ENCODE assay signal across 8 cellular contexts in the genomic region with DNA sequence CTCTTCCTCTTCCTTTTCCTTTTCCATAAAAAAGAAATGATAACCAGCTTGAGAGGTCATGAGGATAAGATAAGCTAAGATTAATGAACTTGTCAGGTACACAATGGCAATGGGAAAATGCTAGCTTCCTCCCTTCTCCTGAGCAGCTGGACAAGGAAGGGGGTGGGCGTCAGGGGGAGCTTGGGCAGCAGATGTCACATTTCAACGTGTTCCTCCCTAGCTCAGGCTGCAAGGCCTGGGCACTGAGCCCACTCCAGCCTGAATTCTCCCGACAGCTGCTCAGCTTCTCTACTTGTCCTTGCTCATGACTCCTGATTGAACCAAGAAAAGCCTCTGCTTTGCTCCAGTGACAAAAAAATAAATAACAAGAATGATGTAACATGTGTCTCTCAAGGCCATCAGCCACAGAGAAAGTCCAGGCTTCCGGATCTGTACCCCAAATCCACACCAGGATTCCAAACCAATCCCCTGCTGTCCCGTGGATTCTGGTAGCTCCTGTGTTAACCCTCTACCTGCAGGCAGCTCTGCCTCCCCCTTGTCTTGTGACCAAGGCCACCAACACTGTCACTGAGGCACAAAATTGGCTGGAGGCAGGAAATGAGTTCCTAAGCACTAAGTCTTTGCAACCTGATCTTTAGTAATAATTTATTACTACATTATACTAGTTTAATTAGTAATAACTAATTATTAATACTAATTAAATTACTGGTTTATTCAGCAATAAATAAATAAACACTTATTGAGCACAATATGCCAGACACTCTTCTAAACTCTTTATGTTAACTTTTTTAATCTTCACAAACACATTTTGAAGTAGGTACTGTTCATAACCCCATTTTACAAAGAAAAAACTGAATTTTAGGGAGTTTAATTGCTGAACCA.
DNase-seq lines count a peak whose midpoint lies in the region; ATAC-seq and TF ChIP-seq lines count a peak whose summit lies in the region.
"Had no signal": no experiment of that assay in that cellular context is flagged by ENCODE, and none has a peak within 500 bp of the region (broad histone marks: within the 10 kb centered on the region; RNA-seq: fewer than 3 reads in every experiment).

No MANE protein-coding gene starts in this region.

- no peaks in the 10 kb centered on the region for H3K9me3 Mint-ChIP-seq in WTC11

- H3K36me3 ChIP-seq in thyroid gland: no peaks in the 10 kb centered on the region

- CTCF ChIA-PET in WTC11 (lab: Charles Lee): interaction anchor here (1.1 to 3.5 kb wide), 2 partner anchors 80 to 281 kb away, joined by 3 to 15 read pairs; no protein-coding TSS in a partner anchor

- TF ChIP-seq CTCF in WTC11 (IDR thresholded peaks at IDR 0.05): no peak
- TF ChIP-seq CTCF in thyroid gland (IDR thresholded peaks at IDR 0.05): no peak

- peaks cover 24 to 35% of the 10 kb centered on the region in 2 donors for H3K4me1 ChIP-seq in thyroid gland

- H3K4me1 Mint-ChIP-seq in WTC11: peaks cover 59% of the 10 kb centered on the region

- H3K9me3 ChIP-seq in thyroid gland: no peaks in the 10 kb centered on the region

- DNase-seq in NCI-H1092 (lab: John Stamatoyannopoulos, UW): peak; percentile 79
- no peak for DNase-seq in WTC11 (ENCODE audit: low spot score)
- DNase-seq in iris pigment epithelial cell (ENCODE audit: low read depth): peak; percentile 41
- peak; percentile 51 to 61 for DNase-seq in thyroid gland
- no peak for DNase-seq in amygdala (lab: John Stamatoyannopoulos, UW)
- DNase-seq in midbrain (lab: John Stamatoyannopoulos, UW): no peak
- DNase-seq: NCI-H146 had no signal

- intact Hi-C loops in thyroid gland (cut with DNase I): no loop called here

- H3K27ac Mint-ChIP-seq in WTC11: no peak overlapping the region

- no peak overlapping the region for H3K4me3 ChIP-seq in thyroid gland (replicated peaks in 1 of 3)

- ATAC-seq in WTC11 (no peak), HG03457 (IDR thresholded peaks at IDR 0.05; ENCODE audit: unreplicated experiment) (no peak)

- H3K4me3 Mint-ChIP-seq in WTC11: no peak overlapping the region

- 20 to 28% methylated on average over 5 of the region's 5 CpGs for WGBS in thyroid gland, 2 donors

- H3K27me3 ChIP-seq in thyroid gland: no peaks in the 10 kb centered on the region

- H3K27ac ChIP-seq in thyroid gland: peak overlapping the region; percentile 27 to 61 (median 61)

- peaks cover 8% of the 10 kb centered on the region for H3K36me3 Mint-ChIP-seq in WTC11

- POLR2A ChIA-PET in WTC11 (lab: Charles Lee): interaction anchor here (0.6 kb wide), 1 partner anchor 73 kb away, joined by 4 read pairs; no protein-coding TSS in a partner anchor

- H3K27me3 Mint-ChIP-seq in WTC11 (ENCODE audit: low read depth): no peaks in the 10 kb centered on the region

- no peak for TF ChIP-seq POLR2A in thyroid gland (IDR thresholded peaks at IDR 0.05)

TF ChIP-seq in WTC11, 78 proteins besides CTCF, POLR2A, EP300 and RAD21:
- TF ChIP-seq, protein P1, sequence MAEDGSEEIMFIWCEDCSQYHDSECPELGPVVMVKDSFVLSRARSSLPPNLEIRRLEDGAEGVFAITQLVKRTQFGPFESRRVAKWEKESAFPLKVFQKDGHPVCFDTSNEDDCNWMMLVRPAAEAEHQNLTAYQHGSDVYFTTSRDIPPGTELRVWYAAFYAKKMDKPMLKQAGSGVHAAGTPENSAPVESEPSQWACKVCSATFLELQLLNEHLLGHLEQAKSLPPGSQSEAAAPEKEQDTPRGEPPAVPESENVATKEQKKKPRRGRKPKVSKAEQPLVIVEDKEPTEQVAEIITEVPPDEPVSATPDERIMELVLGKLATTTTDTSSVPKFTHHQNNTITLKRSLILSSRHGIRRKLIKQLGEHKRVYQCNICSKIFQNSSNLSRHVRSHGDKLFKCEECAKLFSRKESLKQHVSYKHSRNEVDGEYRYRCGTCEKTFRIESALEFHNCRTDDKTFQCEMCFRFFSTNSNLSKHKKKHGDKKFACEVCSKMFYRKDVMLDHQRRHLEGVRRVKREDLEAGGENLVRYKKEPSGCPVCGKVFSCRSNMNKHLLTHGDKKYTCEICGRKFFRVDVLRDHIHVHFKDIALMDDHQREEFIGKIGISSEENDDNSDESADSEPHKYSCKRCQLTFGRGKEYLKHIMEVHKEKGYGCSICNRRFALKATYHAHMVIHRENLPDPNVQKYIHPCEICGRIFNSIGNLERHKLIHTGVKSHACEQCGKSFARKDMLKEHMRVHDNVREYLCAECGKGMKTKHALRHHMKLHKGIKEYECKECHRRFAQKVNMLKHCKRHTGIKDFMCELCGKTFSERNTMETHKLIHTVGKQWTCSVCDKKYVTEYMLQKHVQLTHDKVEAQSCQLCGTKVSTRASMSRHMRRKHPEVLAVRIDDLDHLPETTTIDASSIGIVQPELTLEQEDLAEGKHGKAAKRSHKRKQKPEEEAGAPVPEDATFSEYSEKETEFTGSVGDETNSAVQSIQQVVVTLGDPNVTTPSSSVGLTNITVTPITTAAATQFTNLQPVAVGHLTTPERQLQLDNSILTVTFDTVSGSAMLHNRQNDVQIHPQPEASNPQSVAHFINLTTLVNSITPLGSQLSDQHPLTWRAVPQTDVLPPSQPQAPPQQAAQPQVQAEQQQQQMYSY (CRISPR knock-in tag; IDR thresholded peaks at IDR 0.05): peak; percentile 52; the same call in 1 of the 2 replicates
- TF ChIP-seq, protein P2, sequence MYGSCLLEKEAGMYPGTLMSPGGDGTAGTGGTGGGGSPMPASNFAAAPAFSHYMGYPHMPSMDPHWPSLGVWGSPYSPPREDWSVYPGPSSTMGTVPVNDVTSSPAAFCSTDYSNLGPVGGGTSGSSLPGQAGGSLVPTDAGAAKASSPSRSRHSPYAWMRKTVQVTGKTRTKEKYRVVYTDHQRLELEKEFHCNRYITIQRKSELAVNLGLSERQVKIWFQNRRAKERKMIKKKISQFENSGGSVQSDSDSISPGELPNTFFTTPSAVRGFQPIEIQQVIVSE (CRISPR knock-in tag; IDR thresholded peaks at IDR 0.05; ENCODE audit: borderline replicate concordance): no peak
- TF ChIP-seq HMGA2 (CRISPR knock-in tag; IDR thresholded peaks at IDR 0.05): peak; percentile 67; the same call in 1 of the 2 replicates

Comparison
In these comparisons a context has a peak if more than half of its experiments do, and no peak if none do; other contexts are left out.
1. DNase-seq: peak in NCI-H1092 (single experiment), iris pigment epithelial cell (single experiment) and thyroid gland (2 of 2); none in WTC11 (single experiment), amygdala (0 of 56) and midbrain (single experiment).